ENCODE assay signal across 1 cellular context in genomic region chr9:33024966-33025571, GRCh38.
TF ChIP-seq lines count a peak whose summit lies in the region.

Gene DNAJA1, plus strand, starts transcription at chr9:33025273. Its CDS starts 1,212 bp downstream, at chr9:33026485.

TF ChIP-seq in HepG2, 621 proteins besides CTCF, POLR2A, EP300 and RAD21 (continued from another document and continues in another):
- 0 out of 2 replicates have a peak, but pooled peaks have one; percentile 26 for TF ChIP-seq SMAD9 (CRISPR knock-in tag; IDR thresholded peaks at IDR 0.05)
- peak; percentile 18; the same call in 1 of the 2 replicates for TF ChIP-seq ZKSCAN8 (CRISPR knock-in tag; IDR thresholded peaks at IDR 0.05; ENCODE audit: borderline replicate concordance)
- peak; percentile 81 for TF ChIP-seq CREB1 (IDR thresholded peaks at IDR 0.05)
- TF ChIP-seq CREB1 (CRISPR knock-in tag; IDR thresholded peaks at IDR 0.05) = peak; percentile 74
- TF ChIP-seq PHF21A (CRISPR knock-in tag; IDR thresholded peaks at IDR 0.05) = no peak
- no peak for TF ChIP-seq HNRNPL (IDR thresholded peaks at IDR 0.05; ENCODE audit: low read depth, low read length)
- TF ChIP-seq KLF12 (CRISPR knock-in tag; IDR thresholded peaks at IDR 0.05; ENCODE audit: borderline replicate concordance) = 0 out of 2 replicates have a peak, but pooled peaks have one; percentile 55
- TF ChIP-seq ATM (IDR thresholded peaks at IDR 0.05; ENCODE audit: borderline replicate concordance) = no peak
- TF ChIP-seq ATF7 (IDR thresholded peaks at IDR 0.05) = no peak
- 0 out of 2 replicates have a peak, but pooled peaks have one; percentile 25 for TF ChIP-seq ATF7 (CRISPR knock-in tag; IDR thresholded peaks at IDR 0.05)
- TF ChIP-seq, protein P1, sequence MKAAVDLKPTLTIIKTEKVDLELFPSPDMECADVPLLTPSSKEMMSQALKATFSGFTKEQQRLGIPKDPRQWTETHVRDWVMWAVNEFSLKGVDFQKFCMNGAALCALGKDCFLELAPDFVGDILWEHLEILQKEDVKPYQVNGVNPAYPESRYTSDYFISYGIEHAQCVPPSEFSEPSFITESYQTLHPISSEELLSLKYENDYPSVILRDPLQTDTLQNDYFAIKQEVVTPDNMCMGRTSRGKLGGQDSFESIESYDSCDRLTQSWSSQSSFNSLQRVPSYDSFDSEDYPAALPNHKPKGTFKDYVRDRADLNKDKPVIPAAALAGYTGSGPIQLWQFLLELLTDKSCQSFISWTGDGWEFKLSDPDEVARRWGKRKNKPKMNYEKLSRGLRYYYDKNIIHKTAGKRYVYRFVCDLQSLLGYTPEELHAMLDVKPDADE (CRISPR knock-in tag; IDR thresholded peaks at IDR 0.05) = no peak
- peak; percentile 89 for TF ChIP-seq ZNF232 (CRISPR knock-in tag; IDR thresholded peaks at IDR 0.05; ENCODE audit: borderline replicate concordance)
- no peak for TF ChIP-seq ARNT (IDR thresholded peaks at IDR 0.05)
- TF ChIP-seq, protein P2, sequence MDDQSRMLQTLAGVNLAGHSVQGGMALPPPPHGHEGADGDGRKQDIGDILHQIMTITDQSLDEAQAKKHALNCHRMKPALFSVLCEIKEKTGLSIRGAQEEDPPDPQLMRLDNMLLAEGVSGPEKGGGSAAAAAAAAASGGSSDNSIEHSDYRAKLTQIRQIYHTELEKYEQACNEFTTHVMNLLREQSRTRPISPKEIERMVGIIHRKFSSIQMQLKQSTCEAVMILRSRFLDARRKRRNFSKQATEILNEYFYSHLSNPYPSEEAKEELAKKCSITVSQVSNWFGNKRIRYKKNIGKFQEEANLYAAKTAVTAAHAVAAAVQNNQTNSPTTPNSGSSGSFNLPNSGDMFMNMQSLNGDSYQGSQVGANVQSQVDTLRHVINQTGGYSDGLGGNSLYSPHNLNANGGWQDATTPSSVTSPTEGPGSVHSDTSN (CRISPR knock-in tag; IDR thresholded peaks at IDR 0.05; ENCODE audit: borderline replicate concordance) = 0 out of 2 replicates have a peak, but pooled peaks have one; percentile 29
- TF ChIP-seq AGO2 (optimal IDR thresholded peaks at IDR 0.05; ENCODE audit: low read depth, low read length) = peak; percentile 94
- TF ChIP-seq MLLT10 (CRISPR knock-in tag; IDR thresholded peaks at IDR 0.05) = no peak
- TF ChIP-seq ZNF761 (CRISPR knock-in tag; conservative IDR thresholded peaks at IDR 0.05) = 0 out of 2 replicates have a peak, but pooled peaks have one; percentile 41
- TF ChIP-seq ZNF180 (CRISPR knock-in tag; IDR thresholded peaks at IDR 0.05; ENCODE audit: borderline replicate concordance, low read depth) = no peak
- TF ChIP-seq, protein P3, sequence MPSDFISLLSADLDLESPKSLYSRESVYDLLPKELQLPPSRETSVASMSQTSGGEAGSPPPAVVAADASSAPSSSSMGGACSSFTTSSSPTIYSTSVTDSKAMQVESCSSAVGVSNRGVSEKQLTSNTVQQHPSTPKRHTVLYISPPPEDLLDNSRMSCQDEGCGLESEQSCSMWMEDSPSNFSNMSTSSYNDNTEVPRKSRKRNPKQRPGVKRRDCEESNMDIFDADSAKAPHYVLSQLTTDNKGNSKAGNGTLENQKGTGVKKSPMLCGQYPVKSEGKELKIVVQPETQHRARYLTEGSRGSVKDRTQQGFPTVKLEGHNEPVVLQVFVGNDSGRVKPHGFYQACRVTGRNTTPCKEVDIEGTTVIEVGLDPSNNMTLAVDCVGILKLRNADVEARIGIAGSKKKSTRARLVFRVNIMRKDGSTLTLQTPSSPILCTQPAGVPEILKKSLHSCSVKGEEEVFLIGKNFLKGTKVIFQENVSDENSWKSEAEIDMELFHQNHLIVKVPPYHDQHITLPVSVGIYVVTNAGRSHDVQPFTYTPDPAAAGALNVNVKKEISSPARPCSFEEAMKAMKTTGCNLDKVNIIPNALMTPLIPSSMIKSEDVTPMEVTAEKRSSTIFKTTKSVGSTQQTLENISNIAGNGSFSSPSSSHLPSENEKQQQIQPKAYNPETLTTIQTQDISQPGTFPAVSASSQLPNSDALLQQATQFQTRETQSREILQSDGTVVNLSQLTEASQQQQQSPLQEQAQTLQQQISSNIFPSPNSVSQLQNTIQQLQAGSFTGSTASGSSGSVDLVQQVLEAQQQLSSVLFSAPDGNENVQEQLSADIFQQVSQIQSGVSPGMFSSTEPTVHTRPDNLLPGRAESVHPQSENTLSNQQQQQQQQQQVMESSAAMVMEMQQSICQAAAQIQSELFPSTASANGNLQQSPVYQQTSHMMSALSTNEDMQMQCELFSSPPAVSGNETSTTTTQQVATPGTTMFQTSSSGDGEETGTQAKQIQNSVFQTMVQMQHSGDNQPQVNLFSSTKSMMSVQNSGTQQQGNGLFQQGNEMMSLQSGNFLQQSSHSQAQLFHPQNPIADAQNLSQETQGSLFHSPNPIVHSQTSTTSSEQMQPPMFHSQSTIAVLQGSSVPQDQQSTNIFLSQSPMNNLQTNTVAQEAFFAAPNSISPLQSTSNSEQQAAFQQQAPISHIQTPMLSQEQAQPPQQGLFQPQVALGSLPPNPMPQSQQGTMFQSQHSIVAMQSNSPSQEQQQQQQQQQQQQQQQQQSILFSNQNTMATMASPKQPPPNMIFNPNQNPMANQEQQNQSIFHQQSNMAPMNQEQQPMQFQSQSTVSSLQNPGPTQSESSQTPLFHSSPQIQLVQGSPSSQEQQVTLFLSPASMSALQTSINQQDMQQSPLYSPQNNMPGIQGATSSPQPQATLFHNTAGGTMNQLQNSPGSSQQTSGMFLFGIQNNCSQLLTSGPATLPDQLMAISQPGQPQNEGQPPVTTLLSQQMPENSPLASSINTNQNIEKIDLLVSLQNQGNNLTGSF (CRISPR knock-in tag; IDR thresholded peaks at IDR 0.05) = peak; percentile 69; the same call in 1 of the 2 replicates
- TF ChIP-seq, protein P4, sequence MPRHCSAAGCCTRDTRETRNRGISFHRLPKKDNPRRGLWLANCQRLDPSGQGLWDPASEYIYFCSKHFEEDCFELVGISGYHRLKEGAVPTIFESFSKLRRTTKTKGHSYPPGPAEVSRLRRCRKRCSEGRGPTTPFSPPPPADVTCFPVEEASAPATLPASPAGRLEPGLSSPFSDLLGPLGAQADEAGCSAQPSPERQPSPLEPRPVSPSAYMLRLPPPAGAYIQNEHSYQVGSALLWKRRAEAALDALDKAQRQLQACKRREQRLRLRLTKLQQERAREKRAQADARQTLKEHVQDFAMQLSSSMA (CRISPR knock-in tag; IDR thresholded peaks at IDR 0.05) = 0 out of 2 replicates have a peak, but pooled peaks have one; percentile 9
- TF ChIP-seq, protein P5, sequence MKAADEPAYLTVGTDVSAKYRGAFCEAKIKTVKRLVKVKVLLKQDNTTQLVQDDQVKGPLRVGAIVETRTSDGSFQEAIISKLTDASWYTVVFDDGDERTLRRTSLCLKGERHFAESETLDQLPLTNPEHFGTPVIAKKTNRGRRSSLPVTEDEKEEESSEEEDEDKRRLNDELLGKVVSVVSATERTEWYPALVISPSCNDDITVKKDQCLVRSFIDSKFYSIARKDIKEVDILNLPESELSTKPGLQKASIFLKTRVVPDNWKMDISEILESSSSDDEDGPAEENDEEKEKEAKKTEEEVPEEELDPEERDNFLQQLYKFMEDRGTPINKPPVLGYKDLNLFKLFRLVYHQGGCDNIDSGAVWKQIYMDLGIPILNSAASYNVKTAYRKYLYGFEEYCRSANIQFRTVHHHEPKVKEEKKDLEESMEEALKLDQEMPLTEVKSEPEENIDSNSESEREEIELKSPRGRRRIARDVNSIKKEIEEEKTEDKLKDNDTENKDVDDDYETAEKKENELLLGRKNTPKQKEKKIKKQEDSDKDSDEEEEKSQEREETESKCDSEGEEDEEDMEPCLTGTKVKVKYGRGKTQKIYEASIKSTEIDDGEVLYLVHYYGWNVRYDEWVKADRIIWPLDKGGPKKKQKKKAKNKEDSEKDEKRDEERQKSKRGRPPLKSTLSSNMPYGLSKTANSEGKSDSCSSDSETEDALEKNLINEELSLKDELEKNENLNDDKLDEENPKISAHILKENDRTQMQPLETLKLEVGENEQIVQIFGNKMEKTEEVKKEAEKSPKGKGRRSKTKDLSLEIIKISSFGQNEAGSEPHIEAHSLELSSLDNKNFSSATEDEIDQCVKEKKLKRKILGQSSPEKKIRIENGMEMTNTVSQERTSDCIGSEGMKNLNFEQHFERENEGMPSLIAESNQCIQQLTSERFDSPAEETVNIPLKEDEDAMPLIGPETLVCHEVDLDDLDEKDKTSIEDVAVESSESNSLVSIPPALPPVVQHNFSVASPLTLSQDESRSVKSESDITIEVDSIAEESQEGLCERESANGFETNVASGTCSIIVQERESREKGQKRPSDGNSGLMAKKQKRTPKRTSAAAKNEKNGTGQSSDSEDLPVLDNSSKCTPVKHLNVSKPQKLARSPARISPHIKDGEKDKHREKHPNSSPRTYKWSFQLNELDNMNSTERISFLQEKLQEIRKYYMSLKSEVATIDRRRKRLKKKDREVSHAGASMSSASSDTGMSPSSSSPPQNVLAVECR (CRISPR knock-in tag; IDR thresholded peaks at IDR 0.05; ENCODE audit: borderline replicate concordance) = peak; percentile 93
- no peak for TF ChIP-seq ZNF691 (CRISPR knock-in tag; IDR thresholded peaks at IDR 0.05; ENCODE audit: borderline replicate concordance, low read depth)
- TF ChIP-seq BRF2 (CRISPR knock-in tag; IDR thresholded peaks at IDR 0.05) = peak; percentile 94
- TF ChIP-seq ZNF24 (IDR thresholded peaks at IDR 0.05) = no peak
- TF ChIP-seq LRRFIP1 (CRISPR knock-in tag; conservative IDR thresholded peaks at IDR 0.05) = no peak
- TF ChIP-seq, protein P6, sequence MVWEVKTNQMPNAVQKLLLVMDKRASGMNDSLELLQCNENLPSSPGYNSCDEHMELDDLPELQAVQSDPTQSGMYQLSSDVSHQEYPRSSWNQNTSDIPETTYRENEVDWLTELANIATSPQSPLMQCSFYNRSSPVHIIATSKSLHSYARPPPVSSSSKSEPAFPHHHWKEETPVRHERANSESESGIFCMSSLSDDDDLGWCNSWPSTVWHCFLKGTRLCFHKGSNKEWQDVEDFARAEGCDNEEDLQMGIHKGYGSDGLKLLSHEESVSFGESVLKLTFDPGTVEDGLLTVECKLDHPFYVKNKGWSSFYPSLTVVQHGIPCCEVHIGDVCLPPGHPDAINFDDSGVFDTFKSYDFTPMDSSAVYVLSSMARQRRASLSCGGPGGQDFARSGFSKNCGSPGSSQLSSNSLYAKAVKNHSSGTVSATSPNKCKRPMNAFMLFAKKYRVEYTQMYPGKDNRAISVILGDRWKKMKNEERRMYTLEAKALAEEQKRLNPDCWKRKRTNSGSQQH (CRISPR knock-in tag; IDR thresholded peaks at IDR 0.05; ENCODE audit: low read depth) = no peak; the same call in 1 of the 2 replicates
- TF ChIP-seq TERF1 (CRISPR knock-in tag; IDR thresholded peaks at IDR 0.05) = 0 out of 2 replicates have a peak, but pooled peaks have one; percentile 47
- TF ChIP-seq NFKB2 (CRISPR knock-in tag; IDR thresholded peaks at IDR 0.05; ENCODE audit: borderline replicate concordance) = peak; percentile 90; the same call in 1 of the 2 replicates
- TF ChIP-seq ZFP62 (CRISPR knock-in tag; IDR thresholded peaks at IDR 0.05) = no peak
- TF ChIP-seq ZNF12 (CRISPR knock-in tag; IDR thresholded peaks at IDR 0.05) = 0 out of 2 replicates have a peak, but pooled peaks have one; percentile 13
- TF ChIP-seq, protein P7, sequence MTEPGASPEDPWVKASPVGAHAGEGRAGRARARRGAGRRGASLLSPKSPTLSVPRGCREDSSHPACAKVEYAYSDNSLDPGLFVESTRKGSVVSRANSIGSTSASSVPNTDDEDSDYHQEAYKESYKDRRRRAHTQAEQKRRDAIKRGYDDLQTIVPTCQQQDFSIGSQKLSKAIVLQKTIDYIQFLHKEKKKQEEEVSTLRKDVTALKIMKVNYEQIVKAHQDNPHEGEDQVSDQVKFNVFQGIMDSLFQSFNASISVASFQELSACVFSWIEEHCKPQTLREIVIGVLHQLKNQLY (CRISPR knock-in tag; IDR thresholded peaks at IDR 0.05) = peak; percentile 39; the same call in 1 of the 2 replicates
- peak; percentile 71; the same call in 1 of the 2 replicates for TF ChIP-seq MEIS2 (CRISPR knock-in tag; IDR thresholded peaks at IDR 0.05)
